In genomic region chr5:159912033-159912800, GRCh38 we compare ENCODE assay signal across 1 cellular context.
TF ChIP-seq lines count a peak whose summit lies in the region.

No MANE protein-coding gene starts in this region.

TF ChIP-seq in HepG2, 621 proteins besides CTCF, POLR2A, EP300 and RAD21 (continued from another document):
- no peak for TF ChIP-seq ZNF280D (CRISPR knock-in tag; IDR thresholded peaks at IDR 0.05)
- no peak for TF ChIP-seq HNF1A (IDR thresholded peaks at IDR 0.05; ENCODE audit: low read depth)
- TF ChIP-seq HNF1A (CRISPR knock-in tag; IDR thresholded peaks at IDR 0.05; ENCODE audit: borderline replicate concordance): no peak
- TF ChIP-seq ZNF468 (CRISPR knock-in tag; IDR thresholded peaks at IDR 0.05): no peak
- no peak for TF ChIP-seq CREB3 (CRISPR knock-in tag; IDR thresholded peaks at IDR 0.05)
- TF ChIP-seq PBX2 (CRISPR knock-in tag; IDR thresholded peaks at IDR 0.05): no peak
- no peak for TF ChIP-seq AGO2 (optimal IDR thresholded peaks at IDR 0.05; ENCODE audit: low read depth, low read length)
- no peak for TF ChIP-seq IRF2 (CRISPR knock-in tag; IDR thresholded peaks at IDR 0.05)
